Comparison of ENCODE assay signal across 8 cellular contexts in genomic region chr6:85643530-85644373, GRCh38. TPM values are rescaled to one million over a fixed set of nuclear protein-coding genes. Genes with fewer than 3 reads are reported as not detected.
DNase-seq lines count a peak whose midpoint lies in the region; ATAC-seq and TF ChIP-seq lines count a peak whose summit lies in the region.

No MANE protein-coding gene starts in this region.

- H3K9ac ChIP-seq in Karpas-422 (ENCODE audit: low read length): peak overlapping the region; percentile 85
- H3K9ac ChIP-seq in neural progenitor cell: peak overlapping the region; percentile 46

- H3K27me3 Mint-ChIP-seq in GM23338 (ENCODE audit: insufficient read depth, low read depth, poor library complexity) (peaks cover 11% of the 10 kb centered on the region), neural progenitor cell (ENCODE audit: insufficient read depth, low read depth) (peaks cover 7% of the 10 kb centered on the region)

- peaks cover 10% of the 10 kb centered on the region for H3K9me3 Mint-ChIP-seq in GM23338
- H3K9me3 Mint-ChIP-seq in neural progenitor cell: peaks cover 9% of the 10 kb centered on the region

- H3K4me3 ChIP-seq in GM23338 (peak overlapping the region; percentile 57), Karpas-422 (ENCODE audit: low read length) (peak overlapping the region; percentile 72), neural progenitor cell (peak overlapping the region; percentile 86)

- H3K4me1 ChIP-seq in GM23338 (ENCODE audit: insufficient read depth): peaks cover 22% of the 10 kb centered on the region
- H3K4me1 ChIP-seq in Karpas-422 (ENCODE audit: low read length): peaks cover 39% of the 10 kb centered on the region
- peaks cover 22% of the 10 kb centered on the region for H3K4me1 ChIP-seq in foreskin keratinocyte
- peaks cover 21% of the 10 kb centered on the region for H3K4me1 ChIP-seq in neural progenitor cell

- ATAC-seq in GM23338 (peak; percentile 52), foreskin keratinocyte (peak; percentile 63)

- H3K27ac ChIP-seq in GM23338 (ENCODE audit: low read depth) (peak overlapping the region; percentile 96), Karpas-422 (ENCODE audit: low read length) (peak overlapping the region; percentile 78), foreskin keratinocyte (peak overlapping the region; percentile 98), neural progenitor cell (peak overlapping the region; percentile 98)

- peaks cover 6% of the 10 kb centered on the region; the same call in 1 of the 2 replicates for H3F3A ChIP-seq in GM23338 (replicated peaks; ENCODE audit: low read depth)
- H3F3A ChIP-seq in neural progenitor cell (ENCODE audit: low read depth): peaks cover 25% of the 10 kb centered on the region

- peaks cover 38% of the 10 kb centered on the region for H3K36me3 Mint-ChIP-seq in GM23338 (ENCODE audit: low read depth)
- peaks cover 22% of the 10 kb centered on the region for H3K36me3 Mint-ChIP-seq in neural progenitor cell

- peak overlapping the region; percentile 76 for H3K4me2 ChIP-seq in GM23338
- peak overlapping the region; percentile 94 for H3K4me2 ChIP-seq in Karpas-422 (ENCODE audit: low read depth, low read length, poor library complexity, severe bottlenecking)
- peak overlapping the region; percentile 90 for H3K4me2 ChIP-seq in neural progenitor cell

- H3K27me3 ChIP-seq in GM23338 (ENCODE audit: insufficient read depth) (no peaks in the 10 kb centered on the region), Karpas-422 (ENCODE audit: low read length) (no peaks in the 10 kb centered on the region), foreskin keratinocyte (no peaks in the 10 kb centered on the region), neural progenitor cell (no peaks in the 10 kb centered on the region)

- H3K79me2 ChIP-seq in GM23338 (replicated peaks; ENCODE audit: insufficient read depth) (peaks cover 42% of the 10 kb centered on the region), Karpas-422 (ENCODE audit: low read length) (peaks cover 44% of the 10 kb centered on the region), neural progenitor cell (ENCODE audit: low read depth) (peaks cover 43% of the 10 kb centered on the region)

- H3K36me3 ChIP-seq in GM23338 (ENCODE audit: insufficient read depth): peaks cover 28% of the 10 kb centered on the region
- H3K36me3 ChIP-seq in Karpas-422 (ENCODE audit: insufficient read depth, low read length): peaks cover 32% of the 10 kb centered on the region
- H3K36me3 ChIP-seq in neural progenitor cell: peaks cover 18% of the 10 kb centered on the region

- H3K4me1 Mint-ChIP-seq in GM23338 (peaks cover 32% of the 10 kb centered on the region), neural progenitor cell (peaks cover 33% of the 10 kb centered on the region)

- H3K27ac Mint-ChIP-seq in GM23338: peak overlapping the region; percentile 99
- H3K27ac Mint-ChIP-seq in neural progenitor cell: peak overlapping the region; percentile 92

- no peaks in the 10 kb centered on the region for H3K9me2 ChIP-seq in GM23338 (ENCODE audit: insufficient read depth)
- H3K9me2 ChIP-seq in Karpas-422 (replicated peaks; ENCODE audit: insufficient read depth, low read length): no peaks in the 10 kb centered on the region

- H3K9me3 ChIP-seq in Karpas-422 (ENCODE audit: low read length) (no peaks in the 10 kb centered on the region), neural progenitor cell (ENCODE audit: low read depth) (no peaks in the 10 kb centered on the region)

- peak overlapping the region; percentile 95 for H3K4me3 Mint-ChIP-seq in GM23338
- peak overlapping the region; percentile 96 for H3K4me3 Mint-ChIP-seq in neural progenitor cell

- TF ChIP-seq CTCF in GM23338 (conservative IDR thresholded peaks at IDR 0.05; ENCODE audit: low read depth in 2 of 2): no peak
- no peak for TF ChIP-seq CTCF in foreskin keratinocyte (conservative IDR thresholded peaks at IDR 0.05)
- TF ChIP-seq CTCF in neural progenitor cell (IDR thresholded peaks at IDR 0.05): no peak

- DNase-seq in EH (ENCODE audit: low read depth): peak; percentile 96
- DNase-seq in GM23338 (ENCODE audit: low spot score): peak; percentile 88
- DNase-seq in Karpas-422: peak; percentile 94
- peak; percentile 89 for DNase-seq in RKO (ENCODE audit: low spot score)
- DNase-seq in activated gamma-delta T cell (lab: John Stamatoyannopoulos, UW): peak; percentile 72
- peak; percentile 82 to 91 for DNase-seq in foreskin keratinocyte
- DNase-seq in neural progenitor cell (ENCODE audit: low spot score): peak; percentile 95
- peak; percentile 91 for DNase-seq in stromal cell of bone marrow (ENCODE audit: low read depth)

- peaks cover 28% of the 10 kb centered on the region for H4K20me1 ChIP-seq in GM23338 (replicated peaks; ENCODE audit: insufficient read depth)
- peaks cover 34% of the 10 kb centered on the region for H4K20me1 ChIP-seq in Karpas-422 (ENCODE audit: insufficient read depth, low read depth, low read length)
- H4K20me1 ChIP-seq in neural progenitor cell (ENCODE audit: low read depth): peaks cover 38% of the 10 kb centered on the region

- H2AFZ ChIP-seq in GM23338: no peak overlapping the region
- peak overlapping the region; percentile 69 for H2AFZ ChIP-seq in Karpas-422 (ENCODE audit: low read length)
- H2AFZ ChIP-seq in neural progenitor cell (replicated peaks): peak overlapping the region; percentile 23

TF ChIP-seq in GM23338, 12 proteins besides CTCF, POLR2A, EP300 and RAD21 (continues in another document):
- TF ChIP-seq ZNF331 (CRISPR knock-in tag; IDR thresholded peaks at IDR 0.05; ENCODE audit: low read depth) (no peak), STAT1 (IDR thresholded peaks at IDR 0.05; ENCODE audit: unreplicated experiment) (no peak), ZNF114 (CRISPR knock-in tag; IDR thresholded peaks at IDR 0.05) (no peak), NANOG (IDR thresholded peaks at IDR 0.05; ENCODE audit: borderline replicate concordance) (no peak), ETS1 (IDR thresholded peaks at IDR 0.05) (no peak; the same call in 1 of the 2 replicates), EZH2phosphoT487 (IDR thresholded peaks at IDR 0.05; ENCODE audit: unreplicated experiment) (no peak)

RNA-seq across cellular contexts. Expression of gene SYNCRIP, which starts 1.1 kb away (rescaled TPM):
- 163 and 169 TPM in 2 replicates for total RNA-seq in GM23338 (2014; rRNA removed; shearing (Covaris generic))
- 149 and 164 TPM in 2 replicates for polyA plus RNA-seq in GM23338 (2016; fragmentation: Nextera tagmentation; extraction: Ambion mirVana)
- total RNA-seq in Karpas-422 (2014; rRNA removed; shearing (Covaris generic); ENCODE audit: low replicate concordance): 73.4 and 99.4 TPM in 2 replicates
- 120 and 142 TPM in 2 replicates for total RNA-seq in foreskin keratinocyte
- polyA plus RNA-seq in foreskin keratinocyte: 57.1 and 72.5 TPM in 2 replicates
- total RNA-seq in neural progenitor cell (ENCODE audit: low replicate concordance): 80.5 and 150 TPM in 2 replicates

RNA-seq across cellular contexts. Expression of gene SNX14, which starts 50.1 kb away (rescaled TPM):
- total RNA-seq in GM23338 (2014; rRNA removed; shearing (Covaris generic)): 32.0 and 39.4 TPM in 2 replicates
- 19.9 and 23.1 TPM in 2 replicates for polyA plus RNA-seq in GM23338 (2016; fragmentation: Nextera tagmentation; extraction: Ambion mirVana)
- total RNA-seq in Karpas-422 (2014; rRNA removed; shearing (Covaris generic); ENCODE audit: low replicate concordance): 93.1 and 153 TPM in 2 replicates
- total RNA-seq in foreskin keratinocyte: 66.9 and 73.6 TPM in 2 replicates
- 55.2 and 60.2 TPM in 2 replicates for polyA plus RNA-seq in foreskin keratinocyte
- total RNA-seq in neural progenitor cell (ENCODE audit: low replicate concordance): 46.7 and 95.2 TPM in 2 replicates

Comparison
In these comparisons a context has a peak if more than half of its experiments do, and no peak if none do; other contexts are left out.
1. Peak in every context shown above with its lines: DNase-seq, ATAC-seq, H3K4me3 ChIP-seq and H3K27ac ChIP-seq.